Comparison of ENCODE assay signal across 8 cellular contexts in the genomic region with DNA sequence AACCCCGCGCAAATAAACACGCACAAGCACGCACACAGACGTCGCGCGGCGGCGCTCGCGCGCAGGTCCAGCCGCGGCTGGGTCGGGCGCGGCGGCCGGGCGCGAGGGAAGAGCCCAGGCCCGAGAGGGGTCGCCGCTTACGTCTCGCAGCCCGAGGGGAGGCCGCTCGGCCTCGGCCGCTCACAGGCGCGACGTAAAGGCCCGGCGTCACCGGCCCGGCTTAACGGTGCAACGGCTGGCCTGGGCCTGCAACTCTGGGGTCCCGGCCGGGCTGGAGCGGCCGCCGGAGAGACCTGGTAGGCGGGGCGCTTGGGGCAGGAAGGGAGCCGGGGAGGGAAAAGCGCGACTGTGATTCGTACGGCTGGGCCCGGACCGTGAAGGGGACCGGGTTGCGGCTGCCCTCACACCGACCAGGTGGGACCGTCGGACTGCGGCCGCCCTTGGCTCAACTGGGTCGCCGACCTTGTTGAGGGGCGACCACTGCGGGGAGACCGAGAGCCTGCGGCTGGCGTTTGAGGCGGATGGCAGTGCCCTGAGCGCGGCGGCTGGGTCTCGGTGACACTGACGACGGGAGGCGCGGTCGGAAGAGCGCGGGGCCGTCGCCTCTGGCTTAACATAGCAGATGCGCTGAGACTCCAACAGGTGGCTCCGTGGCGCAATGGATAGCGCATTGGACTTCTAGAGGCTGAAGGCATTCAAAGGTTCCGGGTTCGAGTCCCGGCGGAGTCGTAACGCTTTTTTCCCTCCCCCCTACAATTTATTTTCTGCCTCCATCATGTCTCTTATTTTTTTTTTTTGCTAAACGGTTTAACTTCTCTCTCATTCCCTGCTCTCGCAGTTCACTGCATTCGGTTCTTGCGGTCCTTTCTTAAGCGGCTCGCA. TPM values are rescaled to one million over a fixed set of nuclear protein-coding genes. Genes with fewer than 3 reads are reported as not detected.
DNase-seq lines count a peak whose midpoint lies in the region; ATAC-seq and TF ChIP-seq lines count a peak whose summit lies in the region.

No MANE protein-coding gene starts in this region.

- DNase-seq in DMS 273 treated with DMSO at 0.1 percent for 48 hours (lab: John Stamatoyannopoulos, UW) (peak; percentile 78), HuH-7.5 (ENCODE audit: low spot score) (peak; percentile 73), activated T-cell treated with anti-CD3 and anti-CD28 coated beads for 4 hours (peak; percentile 84), epithelial cell of proximal tubule (ENCODE audit: low read depth) (no peak), mucosa of gallbladder (ENCODE audit: low spot score) (peak; percentile 92)
- peak; percentile 73 for DNase-seq in stimulated activated CD8-positive, alpha-beta memory T cell treated with anti-CD3 and anti-CD28 coated beads, Interleukin-4, amount 100 ng/mL, for 24 hours (ENCODE audit: low read depth)

- no peaks in the 10 kb centered on the region for H3K9me2 ChIP-seq in OCI-LY1 (ENCODE audit: low read depth, low read length)

- no peaks in the 10 kb centered on the region for H3K27me3 ChIP-seq in OCI-LY1 (ENCODE audit: insufficient read depth, low read length)

- no peak; the same call in 1 of the 2 replicates for TF ChIP-seq CTCF in OCI-LY1 (IDR thresholded peaks at IDR 0.05; ENCODE audit: low read length)
- TF ChIP-seq CTCF in epithelial cell of proximal tubule (conservative IDR thresholded peaks at IDR 0.05; ENCODE audit: low read depth, low read length), result no peak

- no peaks in the 10 kb centered on the region for H4K20me1 ChIP-seq in OCI-LY1 (ENCODE audit: insufficient read depth, low read length)

- peak overlapping the region; percentile 47; the same call in 1 of the 2 replicates for H2AFZ ChIP-seq in OCI-LY1 (ENCODE audit: low read length)

- ATAC-seq in GM21529 (IDR thresholded peaks at IDR 0.05; ENCODE audit: unreplicated experiment), result peak; percentile 69

- H3K79me2 ChIP-seq in OCI-LY1 (ENCODE audit: insufficient read depth, low read length), result no peaks in the 10 kb centered on the region

- H3K36me3 ChIP-seq in OCI-LY1 (ENCODE audit: insufficient read depth, low read length), result no peaks in the 10 kb centered on the region

- H3K4me1 ChIP-seq in OCI-LY1 (ENCODE audit: insufficient read depth, low read length, severe bottlenecking), result peaks cover 14% of the 10 kb centered on the region

- peak overlapping the region; percentile 79 for H3K4me3 ChIP-seq in OCI-LY1 (ENCODE audit: low read depth, low read length, poor library complexity, severe bottlenecking)
- H3K4me3 ChIP-seq in epithelial cell of proximal tubule (ENCODE audit: low read depth, low read length), result peak overlapping the region; percentile 68

- H3K9ac ChIP-seq in OCI-LY1 (ENCODE audit: low read length), result peak overlapping the region; percentile 86

- H3K4me2 ChIP-seq in OCI-LY1 (ENCODE audit: low read length), result peak overlapping the region; percentile 73

- H3F3A ChIP-seq in OCI-LY1 (ENCODE audit: insufficient read depth, low read length), result no peaks in the 10 kb centered on the region; the same call in 1 of the 2 replicates

- peak overlapping the region; percentile 72 for H3K27ac ChIP-seq in OCI-LY1 (ENCODE audit: low read depth, low read length, poor library complexity, severe bottlenecking)

- H3K9me3 ChIP-seq in OCI-LY1 (ENCODE audit: low read length), result no peaks in the 10 kb centered on the region

RNA-seq across cellular contexts. Expression of gene DNTTIP2, which starts 31.8 kb away (rescaled TPM):
- total RNA-seq in epithelial cell of proximal tubule (36.8 and 41.6 TPM in 2 replicates), mucosa of gallbladder (32.7 TPM)
